1 cellular context compared by ENCODE assay signal in the genomic region with DNA sequence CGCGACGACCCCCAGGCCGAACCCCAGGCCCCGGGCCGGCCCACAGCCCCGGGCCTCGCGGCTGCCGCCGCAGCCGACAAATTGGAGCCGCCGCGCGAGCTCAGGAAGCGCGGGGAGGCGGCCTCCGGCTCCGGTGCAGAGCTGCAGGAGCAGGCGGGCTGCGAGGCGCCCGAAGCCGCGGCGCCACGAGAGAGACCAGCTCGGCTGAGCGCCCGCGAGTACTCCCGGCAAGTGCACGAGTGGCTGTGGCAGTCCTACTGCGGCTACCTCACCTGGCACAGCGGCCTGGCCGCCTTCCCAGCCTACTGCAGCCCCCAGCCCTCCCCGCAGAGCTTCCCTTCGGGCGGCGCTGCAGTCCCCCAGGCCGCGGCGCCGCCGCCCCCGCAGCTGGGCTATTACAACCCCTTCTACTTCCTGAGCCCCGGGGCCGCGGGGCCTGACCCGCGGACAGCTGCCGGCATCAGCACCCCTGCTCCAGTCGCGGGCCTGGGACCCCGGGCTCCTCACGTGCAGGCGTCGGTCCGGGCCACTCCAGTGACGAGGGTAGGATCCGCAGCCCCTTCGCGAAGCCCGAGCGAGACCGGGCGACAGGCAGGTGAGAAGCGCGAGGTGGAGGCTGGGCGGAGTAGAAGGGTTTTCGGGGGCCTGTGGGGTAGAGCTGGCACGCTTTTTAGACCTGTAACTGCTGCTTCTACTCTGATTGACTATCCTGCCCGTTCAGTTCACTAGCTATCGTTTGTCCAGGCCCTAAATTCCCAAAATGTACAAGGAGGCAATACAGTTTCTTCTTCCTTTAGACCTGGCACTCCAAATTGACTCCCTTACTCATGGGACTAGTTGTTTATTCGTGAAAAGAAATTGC.
TF ChIP-seq lines count a peak whose summit lies in the region.

No MANE protein-coding gene starts in this region.

TF ChIP-seq in K562, 482 proteins besides CTCF, POLR2A, EP300 and RAD21 (continued from another document and continues in another):
- TF ChIP-seq, protein P1, sequence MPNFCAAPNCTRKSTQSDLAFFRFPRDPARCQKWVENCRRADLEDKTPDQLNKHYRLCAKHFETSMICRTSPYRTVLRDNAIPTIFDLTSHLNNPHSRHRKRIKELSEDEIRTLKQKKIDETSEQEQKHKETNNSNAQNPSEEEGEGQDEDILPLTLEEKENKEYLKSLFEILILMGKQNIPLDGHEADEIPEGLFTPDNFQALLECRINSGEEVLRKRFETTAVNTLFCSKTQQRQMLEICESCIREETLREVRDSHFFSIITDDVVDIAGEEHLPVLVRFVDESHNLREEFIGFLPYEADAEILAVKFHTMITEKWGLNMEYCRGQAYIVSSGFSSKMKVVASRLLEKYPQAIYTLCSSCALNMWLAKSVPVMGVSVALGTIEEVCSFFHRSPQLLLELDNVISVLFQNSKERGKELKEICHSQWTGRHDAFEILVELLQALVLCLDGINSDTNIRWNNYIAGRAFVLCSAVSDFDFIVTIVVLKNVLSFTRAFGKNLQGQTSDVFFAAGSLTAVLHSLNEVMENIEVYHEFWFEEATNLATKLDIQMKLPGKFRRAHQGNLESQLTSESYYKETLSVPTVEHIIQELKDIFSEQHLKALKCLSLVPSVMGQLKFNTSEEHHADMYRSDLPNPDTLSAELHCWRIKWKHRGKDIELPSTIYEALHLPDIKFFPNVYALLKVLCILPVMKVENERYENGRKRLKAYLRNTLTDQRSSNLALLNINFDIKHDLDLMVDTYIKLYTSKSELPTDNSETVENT (CRISPR knock-in tag; IDR thresholded peaks at IDR 0.05): 0 out of 2 replicates have a peak, but pooled peaks have one; percentile 6
- TF ChIP-seq, protein P2, sequence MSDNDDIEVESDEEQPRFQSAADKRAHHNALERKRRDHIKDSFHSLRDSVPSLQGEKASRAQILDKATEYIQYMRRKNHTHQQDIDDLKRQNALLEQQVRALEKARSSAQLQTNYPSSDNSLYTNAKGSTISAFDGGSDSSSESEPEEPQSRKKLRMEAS (CRISPR knock-in tag; IDR thresholded peaks at IDR 0.05): no peak; the same call in 1 of the 2 replicates
- TF ChIP-seq, protein P3, sequence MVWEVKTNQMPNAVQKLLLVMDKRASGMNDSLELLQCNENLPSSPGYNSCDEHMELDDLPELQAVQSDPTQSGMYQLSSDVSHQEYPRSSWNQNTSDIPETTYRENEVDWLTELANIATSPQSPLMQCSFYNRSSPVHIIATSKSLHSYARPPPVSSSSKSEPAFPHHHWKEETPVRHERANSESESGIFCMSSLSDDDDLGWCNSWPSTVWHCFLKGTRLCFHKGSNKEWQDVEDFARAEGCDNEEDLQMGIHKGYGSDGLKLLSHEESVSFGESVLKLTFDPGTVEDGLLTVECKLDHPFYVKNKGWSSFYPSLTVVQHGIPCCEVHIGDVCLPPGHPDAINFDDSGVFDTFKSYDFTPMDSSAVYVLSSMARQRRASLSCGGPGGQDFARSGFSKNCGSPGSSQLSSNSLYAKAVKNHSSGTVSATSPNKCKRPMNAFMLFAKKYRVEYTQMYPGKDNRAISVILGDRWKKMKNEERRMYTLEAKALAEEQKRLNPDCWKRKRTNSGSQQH (CRISPR knock-in tag; IDR thresholded peaks at IDR 0.05): no peak
- TF ChIP-seq ZNF436 (CRISPR knock-in tag; IDR thresholded peaks at IDR 0.05) (no peak), TAF15 (IDR thresholded peaks at IDR 0.05; ENCODE audit: low read depth, low read length) (no peak), DNMT1 (IDR thresholded peaks at IDR 0.05) (no peak), PURB (CRISPR knock-in tag; IDR thresholded peaks at IDR 0.05; ENCODE audit: low read depth) (no peak), HNRNPLL (IDR thresholded peaks at IDR 0.05; ENCODE audit: low read depth, low read length, poor library complexity, severe bottlenecking) (no peak), RCOR1 (IDR thresholded peaks at IDR 0.05; ENCODE audit: borderline replicate concordance in 1 of 2, low read depth in 2 of 2, low read length in 2 of 2) (no peak), PHF21A (IDR thresholded peaks at IDR 0.05; ENCODE audit: borderline replicate concordance, low read depth) (peak; percentile 18; the same call in 1 of the 2 replicates), KDM1A (IDR thresholded peaks at IDR 0.05) (no peak), HDAC6 (IDR thresholded peaks at IDR 0.05; ENCODE audit: low read depth, low read length) (no peak), SMARCA5 (IDR thresholded peaks at IDR 0.05) (no peak), TSC22D4 (tag; IDR thresholded peaks at IDR 0.05) (no peak), MEIS2 (IDR thresholded peaks at IDR 0.05; ENCODE audit: partially characterized antibody) (no peak), NR2C2 (CRISPR knock-in tag; IDR thresholded peaks at IDR 0.05) (no peak; the same call in 1 of the 2 replicates), NR2C2 (tag; IDR thresholded peaks at IDR 0.05) (peak; percentile 59), RBM39 (optimal IDR thresholded peaks at IDR 0.05; ENCODE audit: low read depth, low read length) (no peak), LCOR (CRISPR knock-in tag; IDR thresholded peaks at IDR 0.05) (no peak), MAFK (IDR thresholded peaks at IDR 0.05; ENCODE audit: low read length) (no peak), JUNB (CRISPR knock-in tag; conservative IDR thresholded peaks at IDR 0.05) (no peak), GATAD2B (IDR thresholded peaks at IDR 0.05; ENCODE audit: borderline replicate concordance) (0 out of 2 replicates have a peak, but pooled peaks have one; percentile 50), HMG20B (CRISPR knock-in tag; IDR thresholded peaks at IDR 0.05) (no peak), KLF1 (tag; IDR thresholded peaks at IDR 0.05) (no peak), SIN3B (IDR thresholded peaks at IDR 0.05; ENCODE audit: low read depth) (peak; percentile 26; the same call in 1 of the 2 replicates), ZBTB17 (CRISPR knock-in tag; IDR thresholded peaks at IDR 0.05) (no peak; the same call in 1 of the 2 replicates), SETDB1 (IDR thresholded peaks at IDR 0.05; ENCODE audit: low read length) (no peak), BRD4 (IDR thresholded peaks at IDR 0.05) (peak; percentile 68; the same call in 1 of the 2 replicates), XRCC4 (IDR thresholded peaks at IDR 0.05; ENCODE audit: extremely low read depth, insufficient read depth, insufficient read length) (no peak), NRF1 (conservative IDR thresholded peaks at IDR 0.05 in 1 of 2, IDR thresholded peaks at IDR 0.05 in 1 of 2) (no peak; a peak in 1 of 4 replicates), RBM22 (IDR thresholded peaks at IDR 0.05; ENCODE audit: low read depth, low read length, poor library complexity, severe bottlenecking) (no peak), TCFL5 (CRISPR knock-in tag; conservative IDR thresholded peaks at IDR 0.05) (no peak), RNF2 (IDR thresholded peaks at IDR 0.05) (no peak), PHB (CRISPR knock-in tag; IDR thresholded peaks at IDR 0.05) (no peak), RAD51 (IDR thresholded peaks at IDR 0.05; ENCODE audit: borderline replicate concordance, low read depth) (no peak), RBM15 (IDR thresholded peaks at IDR 0.05; ENCODE audit: insufficient read depth, low read length) (no peak), SMARCE1 (IDR thresholded peaks at IDR 0.05) (0 out of 2 replicates have a peak, but pooled peaks have one; percentile 46), JUND (IDR thresholded peaks at IDR 0.05; ENCODE audit: borderline replicate concordance, low read depth, low read length) (no peak), JUND (tag; IDR thresholded peaks at IDR 0.05; ENCODE audit: borderline replicate concordance, low read depth, low read length) (no peak), ZKSCAN8 (CRISPR knock-in tag; IDR thresholded peaks at IDR 0.05) (no peak), TEAD1 (CRISPR knock-in tag; IDR thresholded peaks at IDR 0.05) (0 out of 4 replicates have a peak, but pooled peaks of 1 of the 2 experiments have one; percentile 38), HCFC1 (IDR thresholded peaks at IDR 0.05; ENCODE audit: low read depth, low read length) (0 out of 2 replicates have a peak, but pooled peaks have one; percentile 9), KLF6 (CRISPR knock-in tag; IDR thresholded peaks at IDR 0.05; ENCODE audit: borderline replicate concordance) (no peak), ZNF584 (CRISPR knock-in tag; IDR thresholded peaks at IDR 0.05; ENCODE audit: low read depth) (no peak), NCOA1 (IDR thresholded peaks at IDR 0.05; ENCODE audit: low read depth) (no peak), ZBTB8A (IDR thresholded peaks at IDR 0.05; ENCODE audit: partially characterized antibody) (no peak), ZNF217 (CRISPR knock-in tag; IDR thresholded peaks at IDR 0.05) (no peak), PTRF (tag; IDR thresholded peaks at IDR 0.05) (no peak), PHTF2 (CRISPR knock-in tag; IDR thresholded peaks at IDR 0.05) (no peak), ZNF589 (CRISPR knock-in tag; IDR thresholded peaks at IDR 0.05; ENCODE audit: low read depth) (peak; percentile 60; the same call in 1 of the 2 replicates), ZKSCAN3 (CRISPR knock-in tag; IDR thresholded peaks at IDR 0.05) (no peak), FOS (IDR thresholded peaks at IDR 0.05; ENCODE audit: extremely low read depth, insufficient read length) (no peak), TGIF2 (CRISPR knock-in tag; IDR thresholded peaks at IDR 0.05) (peak; percentile 68; the same call in 1 of the 2 replicates), CBFB (CRISPR knock-in tag; IDR thresholded peaks at IDR 0.05) (no peak)
- TF ChIP-seq, protein P4, sequence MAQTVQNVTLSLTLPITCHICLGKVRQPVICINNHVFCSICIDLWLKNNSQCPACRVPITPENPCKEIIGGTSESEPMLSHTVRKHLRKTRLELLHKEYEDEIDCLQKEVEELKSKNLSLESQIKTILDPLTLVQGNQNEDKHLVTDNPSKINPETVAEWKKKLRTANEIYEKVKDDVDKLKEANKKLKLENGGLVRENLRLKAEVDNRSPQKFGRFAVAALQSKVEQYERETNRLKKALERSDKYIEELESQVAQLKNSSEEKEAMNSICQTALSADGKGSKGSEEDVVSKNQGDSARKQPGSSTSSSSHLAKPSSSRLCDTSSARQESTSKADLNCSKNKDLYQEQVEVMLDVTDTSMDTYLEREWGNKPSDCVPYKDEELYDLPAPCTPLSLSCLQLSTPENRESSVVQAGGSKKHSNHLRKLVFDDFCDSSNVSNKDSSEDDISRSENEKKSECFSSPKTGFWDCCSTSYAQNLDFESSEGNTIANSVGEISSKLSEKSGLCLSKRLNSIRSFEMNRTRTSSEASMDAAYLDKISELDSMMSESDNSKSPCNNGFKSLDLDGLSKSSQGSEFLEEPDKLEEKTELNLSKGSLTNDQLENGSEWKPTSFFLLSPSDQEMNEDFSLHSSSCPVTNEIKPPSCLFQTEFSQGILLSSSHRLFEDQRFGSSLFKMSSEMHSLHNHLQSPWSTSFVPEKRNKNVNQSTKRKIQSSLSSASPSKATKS (CRISPR knock-in tag; IDR thresholded peaks at IDR 0.05): no peak
- TF ChIP-seq, protein P5, sequence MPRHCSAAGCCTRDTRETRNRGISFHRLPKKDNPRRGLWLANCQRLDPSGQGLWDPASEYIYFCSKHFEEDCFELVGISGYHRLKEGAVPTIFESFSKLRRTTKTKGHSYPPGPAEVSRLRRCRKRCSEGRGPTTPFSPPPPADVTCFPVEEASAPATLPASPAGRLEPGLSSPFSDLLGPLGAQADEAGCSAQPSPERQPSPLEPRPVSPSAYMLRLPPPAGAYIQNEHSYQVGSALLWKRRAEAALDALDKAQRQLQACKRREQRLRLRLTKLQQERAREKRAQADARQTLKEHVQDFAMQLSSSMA (CRISPR knock-in tag; IDR thresholded peaks at IDR 0.05): no peak
- TF ChIP-seq, protein P6, sequence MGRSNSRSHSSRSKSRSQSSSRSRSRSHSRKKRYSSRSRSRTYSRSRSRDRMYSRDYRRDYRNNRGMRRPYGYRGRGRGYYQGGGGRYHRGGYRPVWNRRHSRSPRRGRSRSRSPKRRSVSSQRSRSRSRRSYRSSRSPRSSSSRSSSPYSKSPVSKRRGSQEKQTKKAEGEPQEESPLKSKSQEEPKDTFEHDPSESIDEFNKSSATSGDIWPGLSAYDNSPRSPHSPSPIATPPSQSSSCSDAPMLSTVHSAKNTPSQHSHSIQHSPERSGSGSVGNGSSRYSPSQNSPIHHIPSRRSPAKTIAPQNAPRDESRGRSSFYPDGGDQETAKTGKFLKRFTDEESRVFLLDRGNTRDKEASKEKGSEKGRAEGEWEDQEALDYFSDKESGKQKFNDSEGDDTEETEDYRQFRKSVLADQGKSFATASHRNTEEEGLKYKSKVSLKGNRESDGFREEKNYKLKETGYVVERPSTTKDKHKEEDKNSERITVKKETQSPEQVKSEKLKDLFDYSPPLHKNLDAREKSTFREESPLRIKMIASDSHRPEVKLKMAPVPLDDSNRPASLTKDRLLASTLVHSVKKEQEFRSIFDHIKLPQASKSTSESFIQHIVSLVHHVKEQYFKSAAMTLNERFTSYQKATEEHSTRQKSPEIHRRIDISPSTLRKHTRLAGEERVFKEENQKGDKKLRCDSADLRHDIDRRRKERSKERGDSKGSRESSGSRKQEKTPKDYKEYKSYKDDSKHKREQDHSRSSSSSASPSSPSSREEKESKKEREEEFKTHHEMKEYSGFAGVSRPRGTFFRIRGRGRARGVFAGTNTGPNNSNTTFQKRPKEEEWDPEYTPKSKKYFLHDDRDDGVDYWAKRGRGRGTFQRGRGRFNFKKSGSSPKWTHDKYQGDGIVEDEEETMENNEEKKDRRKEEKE (IDR thresholded peaks at IDR 0.05; ENCODE audit: borderline replicate concordance in 1 of 2, control insufficient read depth in 1 of 2, low read depth in 2 of 2, low read length in 1 of 2): no peak
- TF ChIP-seq, protein P7, sequence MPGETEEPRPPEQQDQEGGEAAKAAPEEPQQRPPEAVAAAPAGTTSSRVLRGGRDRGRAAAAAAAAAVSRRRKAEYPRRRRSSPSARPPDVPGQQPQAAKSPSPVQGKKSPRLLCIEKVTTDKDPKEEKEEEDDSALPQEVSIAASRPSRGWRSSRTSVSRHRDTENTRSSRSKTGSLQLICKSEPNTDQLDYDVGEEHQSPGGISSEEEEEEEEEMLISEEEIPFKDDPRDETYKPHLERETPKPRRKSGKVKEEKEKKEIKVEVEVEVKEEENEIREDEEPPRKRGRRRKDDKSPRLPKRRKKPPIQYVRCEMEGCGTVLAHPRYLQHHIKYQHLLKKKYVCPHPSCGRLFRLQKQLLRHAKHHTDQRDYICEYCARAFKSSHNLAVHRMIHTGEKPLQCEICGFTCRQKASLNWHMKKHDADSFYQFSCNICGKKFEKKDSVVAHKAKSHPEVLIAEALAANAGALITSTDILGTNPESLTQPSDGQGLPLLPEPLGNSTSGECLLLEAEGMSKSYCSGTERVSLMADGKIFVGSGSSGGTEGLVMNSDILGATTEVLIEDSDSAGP (CRISPR knock-in tag; IDR thresholded peaks at IDR 0.05): no peak
- TF ChIP-seq, protein P8, sequence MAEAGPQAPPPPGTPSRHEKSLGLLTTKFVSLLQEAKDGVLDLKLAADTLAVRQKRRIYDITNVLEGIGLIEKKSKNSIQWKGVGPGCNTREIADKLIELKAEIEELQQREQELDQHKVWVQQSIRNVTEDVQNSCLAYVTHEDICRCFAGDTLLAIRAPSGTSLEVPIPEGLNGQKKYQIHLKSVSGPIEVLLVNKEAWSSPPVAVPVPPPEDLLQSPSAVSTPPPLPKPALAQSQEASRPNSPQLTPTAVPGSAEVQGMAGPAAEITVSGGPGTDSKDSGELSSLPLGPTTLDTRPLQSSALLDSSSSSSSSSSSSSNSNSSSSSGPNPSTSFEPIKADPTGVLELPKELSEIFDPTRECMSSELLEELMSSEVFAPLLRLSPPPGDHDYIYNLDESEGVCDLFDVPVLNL (CRISPR knock-in tag; IDR thresholded peaks at IDR 0.05; ENCODE audit: low read depth): no peak
